In the genomic region with DNA sequence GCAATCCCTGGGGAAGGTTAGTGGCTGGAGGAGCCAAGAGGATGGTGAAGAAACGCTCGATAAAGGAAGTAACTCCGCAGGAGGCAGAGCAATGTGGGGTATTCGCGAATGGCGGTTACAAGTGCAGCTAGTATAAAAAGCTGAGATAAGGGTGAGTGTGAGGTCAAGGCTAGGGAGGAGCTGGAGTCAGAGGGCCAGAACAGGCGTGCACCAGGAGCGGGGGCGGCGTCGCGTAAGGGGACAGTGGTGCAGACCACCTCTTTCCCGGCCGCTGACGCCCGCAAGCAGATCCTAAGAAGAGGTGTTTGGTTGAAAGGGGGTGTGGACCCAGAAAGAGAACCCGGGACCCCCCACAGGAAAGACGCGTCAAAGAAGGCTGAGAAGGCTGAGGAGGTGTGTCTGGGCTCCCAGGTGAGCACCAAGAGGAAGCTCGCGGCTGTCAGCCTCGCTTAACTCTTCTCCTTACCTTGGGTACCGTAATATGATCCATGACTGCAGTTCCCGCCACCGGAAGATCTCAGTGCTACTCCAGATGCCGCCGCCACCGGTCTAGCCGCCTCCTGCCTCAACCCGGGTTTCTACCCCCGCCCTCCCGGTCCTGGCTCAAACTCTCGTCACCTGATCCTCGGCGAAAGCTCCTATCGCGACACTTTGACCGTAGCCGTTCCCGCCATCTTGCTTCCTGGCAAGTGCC, we compare ENCODE assay signal across 8 cellular contexts. TPM values are rescaled to one million over a fixed set of nuclear protein-coding genes. Genes with fewer than 3 reads are reported as not detected.
DNase-seq lines count a peak whose midpoint lies in the region; ATAC-seq and TF ChIP-seq lines count a peak whose summit lies in the region.

TSS of gene MTMR8 (minus strand) at position 579 of the 694 bp plus-strand sequence. CDS start at position 490, 89 bp downstream.

- peak within 1 kb of the TSS; percentile 85 for H3K27ac Mint-ChIP-seq in activated CD4-positive, alpha-beta T cell treated with anti-CD3 and anti-CD28 coated beads, Interleukin-2, amount 10 ng/mL, durations not matched to agents 7 days and 5 days
- no peak within 1 kb of the TSS for H3K27ac Mint-ChIP-seq in HFFc6

- CTCF ChIA-PET in activated CD4-positive, alpha-beta T cell treated with anti-CD3 and anti-CD28 coated beads, Interleukin-2, amount 10 ng/mL, durations not matched to agents 7 days and 5 days (lab: Charles Lee): no interaction called here

- H3K27me3 Mint-ChIP-seq in activated CD4-positive, alpha-beta T cell treated with anti-CD3 and anti-CD28 coated beads, Interleukin-2, amount 10 ng/mL, durations not matched to agents 7 days and 5 days: no peaks in the 10 kb centered on the region
- peaks cover 2% of the 10 kb centered on the region; the same call in 1 of the 2 replicates for H3K27me3 Mint-ChIP-seq in HFFc6 (ENCODE audit: insufficient read depth)

- peak within 1 kb of the TSS; percentile 63 to 71 for H3K9ac ChIP-seq in duodenal mucosa (ENCODE audit: low read depth in 1 of 2, low read length in 2 of 2)

- H3K9me3 Mint-ChIP-seq in activated CD4-positive, alpha-beta T cell treated with anti-CD3 and anti-CD28 coated beads, Interleukin-2, amount 10 ng/mL, durations not matched to agents 7 days and 5 days: no peaks in the 10 kb centered on the region
- H3K9me3 Mint-ChIP-seq in HFFc6: no peaks in the 10 kb centered on the region; the same call in none of the 2 replicates

- no peaks in the 10 kb centered on the region for H3K36me3 ChIP-seq in duodenal mucosa (ENCODE audit: control insufficient read depth in 1 of 2, insufficient read depth in 2 of 2, low read length in 2 of 2)

- no peaks in the 10 kb centered on the region for H3K4me1 ChIP-seq in duodenal mucosa (ENCODE audit: control insufficient read depth in 1 of 2, insufficient read depth in 2 of 2, low read length in 2 of 2)

- DNase-seq in NCI-H2171 treated with DMSO at 0.1 percent for 48 hours (lab: John Stamatoyannopoulos, UW) (peak; percentile 69), medulla oblongata (ENCODE audit: extremely low spot score) (peak; percentile 55), HFFc6 (no peak)
- DNase-seq in activated CD4-positive, alpha-beta T cell treated with anti-CD3 and anti-CD28 coated beads, Interleukin-2, amount 10 ng/mL, durations not matched to agents 7 days and 5 days: peak; percentile 81
- DNase-seq in stimulated activated CD4-positive, alpha-beta T cell treated with anti-CD3 and anti-CD28 coated beads, TNF-alpha, amount 100 ng/mL, for 4 hours (ENCODE audit: low read depth in 3 of 3): peak; percentile 57 to 61 (median 59)

- H3K27me3 ChIP-seq in duodenal mucosa (ENCODE audit: control insufficient read depth in 1 of 2, insufficient read depth in 2 of 2, low read length in 2 of 2): no peaks in the 10 kb centered on the region

- H3K4me3 Mint-ChIP-seq in activated CD4-positive, alpha-beta T cell treated with anti-CD3 and anti-CD28 coated beads, Interleukin-2, amount 10 ng/mL, durations not matched to agents 7 days and 5 days: peak within 1 kb of the TSS; percentile 90
- no peak within 1 kb of the TSS for H3K4me3 Mint-ChIP-seq in HFFc6

- peak; percentile 94 for ATAC-seq in GM18511 (IDR thresholded peaks at IDR 0.05; ENCODE audit: unreplicated experiment)
- ATAC-seq in HG02943 (IDR thresholded peaks at IDR 0.05; ENCODE audit: low read depth, unreplicated experiment): peak; percentile 93

- no peaks in the 10 kb centered on the region for H3K36me3 Mint-ChIP-seq in activated CD4-positive, alpha-beta T cell treated with anti-CD3 and anti-CD28 coated beads, Interleukin-2, amount 10 ng/mL, durations not matched to agents 7 days and 5 days (ENCODE audit: low read depth)
- no peaks in the 10 kb centered on the region; the same call in 1 of the 2 replicates for H3K36me3 Mint-ChIP-seq in HFFc6 (ENCODE audit: low read depth)

- H3K4me3 ChIP-seq in duodenal mucosa (ENCODE audit: low read depth in 1 of 2, low read length in 2 of 2): peak within 1 kb of the TSS; percentile 83 to 84

- no peak for TF ChIP-seq CTCF in HFFc6 (IDR thresholded peaks at IDR 0.05)

- POLR2A ChIA-PET in activated CD4-positive, alpha-beta T cell treated with anti-CD3 and anti-CD28 coated beads, Interleukin-2, amount 10 ng/mL, durations not matched to agents 7 days and 5 days (lab: Charles Lee): no interaction called here

- no peaks in the 10 kb centered on the region for H3K9me3 ChIP-seq in duodenal mucosa (ENCODE audit: control insufficient read depth in 1 of 2, low read length in 2 of 2)

- peaks cover 22% of the 10 kb centered on the region for H3K4me1 Mint-ChIP-seq in activated CD4-positive, alpha-beta T cell treated with anti-CD3 and anti-CD28 coated beads, Interleukin-2, amount 10 ng/mL, durations not matched to agents 7 days and 5 days
- no peaks in the 10 kb centered on the region for H3K4me1 Mint-ChIP-seq in HFFc6 (ENCODE audit: low read depth)

- no peak within 1 kb of the TSS for H3K27ac ChIP-seq in duodenal mucosa (ENCODE audit: low read depth, low read length)

RNA-seq across cellular contexts. Expression of gene MTMR8, which starts in this region (rescaled TPM):
- 1 to 10 TPM; 4.9 to 5.0 TPM for total RNA-seq in activated CD4-positive, alpha-beta T cell treated with anti-CD3 and anti-CD28 coated beads, Interleukin-2, amount 10 ng/mL, durations not matched to agents 7 days and 5 days
- total RNA-seq in HFFc6 (2021; fragmentation: NEBNext Ultra II Directional; extraction: Animal tissue kit (Norgen Biotek cat#: 25700)): not detected

Comparison
In these comparisons a context has a peak if more than half of its experiments do, and no peak if none do; other contexts are left out.
1. RNA of gene MTMR8 (total RNA-seq): 4.9 to 5.0 TPM in activated CD4-positive, alpha-beta T cell treated with anti-CD3 and anti-CD28 coated beads, Interleukin-2, amount 10 ng/mL, durations not matched to agents 7 days and 5 days; not detected in HFFc6; every median in the first group is over 4 times any median in the second.